1 cellular context compared by ENCODE assay signal in the genomic region with DNA sequence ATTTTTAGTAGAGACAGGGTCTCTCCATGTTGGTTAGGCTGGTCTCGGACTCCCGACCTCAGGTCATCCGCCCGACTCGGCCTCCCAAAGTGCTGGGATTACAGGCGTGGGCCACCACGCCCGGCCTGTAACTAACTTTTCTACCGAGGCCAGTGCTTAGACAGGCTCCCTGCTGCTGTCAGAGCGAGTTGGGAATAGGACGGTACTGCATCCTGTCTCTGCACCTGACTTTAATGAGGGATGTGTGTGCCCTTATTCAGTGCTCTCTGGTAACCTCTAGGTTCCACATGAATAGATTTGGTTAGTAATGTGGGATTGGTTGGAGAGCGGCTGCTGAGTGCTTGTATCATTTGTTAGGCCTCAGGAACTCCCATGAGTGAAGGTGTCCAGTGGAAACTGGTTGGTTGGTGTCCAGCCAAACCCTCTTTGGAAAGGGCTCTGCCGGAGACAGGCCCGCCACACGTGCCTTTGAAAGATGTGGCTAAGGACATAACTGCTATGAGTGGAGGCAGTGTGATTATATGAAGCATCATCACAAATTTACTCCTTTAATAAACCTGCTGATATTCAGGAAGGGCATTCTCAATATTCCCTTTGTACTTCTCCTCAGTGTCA.
TF ChIP-seq lines count a peak whose summit lies in the region.

No MANE protein-coding gene starts in this region.

TF ChIP-seq in GM23338, 12 proteins besides CTCF, POLR2A, EP300 and RAD21 (continued from another document):
- no peak for TF ChIP-seq EZH2phosphoT487 (IDR thresholded peaks at IDR 0.05; ENCODE audit: unreplicated experiment)
